Comparison of ENCODE assay signal across 19 cellular contexts in genomic region chr1:30551603-30552002, GRCh38.
DNase-seq lines count a peak whose midpoint lies in the region; ATAC-seq and TF ChIP-seq lines count a peak whose summit lies in the region.
"Had no signal": no experiment of that assay in that cellular context is flagged by ENCODE, and none has a peak within 500 bp of the region (broad histone marks: within the 10 kb centered on the region; RNA-seq: fewer than 3 reads in every experiment).

No MANE protein-coding gene starts in this region.

- H3K4me1 ChIP-seq in spleen = no peaks in the 10 kb centered on the region
- H3K4me1 ChIP-seq: A549; BLaER1 treated with 17β-estradiol and CSF1 and Interleukin-3, amounts not matched to agents 10 nM and 100 nM; Caco-2 had no signal

- no peaks in the 10 kb centered on the region for H3K36me3 ChIP-seq in spleen
- H3K36me3 ChIP-seq: BLaER1 treated with 17β-estradiol and CSF1 and Interleukin-3, amounts not matched to agents 10 nM and 100 nM had no signal

- H3K9me3 Mint-ChIP-seq in activated naive CD8-positive, alpha-beta T cell treated with anti-CD3 and anti-CD28 coated beads, Interleukin-2, amount 10 ng/mL, durations not matched to agents 7 days and 5 days = peaks cover 3% of the 10 kb centered on the region
- H3K9me3 Mint-ChIP-seq in activated naive CD8-positive, alpha-beta T cell treated with anti-CD3 and anti-CD28 coated beads for 36 hours = no peaks in the 10 kb centered on the region
- H3K9me3 Mint-ChIP-seq in activated T-cell treated with anti-CD3 and anti-CD28 coated beads, Interleukin-2, amount 50 U/mL, for 4 hours = peaks cover 6% of the 10 kb centered on the region

- peak overlapping the region; percentile 36 for H3K27ac Mint-ChIP-seq in activated naive CD8-positive, alpha-beta T cell treated with anti-CD3 and anti-CD28 coated beads, Interleukin-2, amount 10 ng/mL, durations not matched to agents 7 days and 5 days
- no peak overlapping the region for H3K27ac Mint-ChIP-seq in activated naive CD8-positive, alpha-beta T cell treated with anti-CD3 and anti-CD28 coated beads for 36 hours
- H3K27ac Mint-ChIP-seq: B cell; CD4-positive, alpha-beta T cell; CD8-positive, alpha-beta T cell had no signal

- intact Hi-C loops in spleen (cut with DNase I; ENCODE audit: low total_unique reads) = no loop called here

- ATAC-seq in activated naive CD8-positive, alpha-beta T cell treated with anti-CD3 and anti-CD28 coated beads, Interleukin-2, amount 10 ng/mL, durations not matched to agents 7 days and 5 days (ENCODE audit: low read depth) = no peak
- no peak for ATAC-seq in activated T-cell treated with anti-CD3 and anti-CD28 coated beads, Interleukin-2, amount 50 U/mL, for 4 hours
- ATAC-seq in HG02840 (IDR thresholded peaks at IDR 0.05; ENCODE audit: low FRiP score, unreplicated experiment) = no peak
- ATAC-seq: A549; CD8-positive, alpha-beta T cell had no signal

- no peaks in the 10 kb centered on the region for H3K4me1 Mint-ChIP-seq in activated naive CD8-positive, alpha-beta T cell treated with anti-CD3 and anti-CD28 coated beads, Interleukin-2, amount 10 ng/mL, durations not matched to agents 7 days and 5 days
- no peaks in the 10 kb centered on the region for H3K4me1 Mint-ChIP-seq in activated naive CD8-positive, alpha-beta T cell treated with anti-CD3 and anti-CD28 coated beads for 36 hours
- no peaks in the 10 kb centered on the region for H3K4me1 Mint-ChIP-seq in activated T-cell treated with anti-CD3 and anti-CD28 coated beads, Interleukin-2, amount 50 U/mL, for 4 hours (ENCODE audit: low read depth)
- H3K4me1 Mint-ChIP-seq: B cell had no signal

- H3K36me3 Mint-ChIP-seq in activated naive CD8-positive, alpha-beta T cell treated with anti-CD3 and anti-CD28 coated beads, Interleukin-2, amount 10 ng/mL, durations not matched to agents 7 days and 5 days = no peaks in the 10 kb centered on the region
- H3K36me3 Mint-ChIP-seq in activated naive CD8-positive, alpha-beta T cell treated with anti-CD3 and anti-CD28 coated beads for 36 hours = no peaks in the 10 kb centered on the region
- H3K36me3 Mint-ChIP-seq in activated T-cell treated with anti-CD3 and anti-CD28 coated beads, Interleukin-2, amount 50 U/mL, for 4 hours (ENCODE audit: insufficient read depth) = no peaks in the 10 kb centered on the region
- H3K36me3 Mint-ChIP-seq: CD8-positive, alpha-beta T cell had no signal

- no peaks in the 10 kb centered on the region for H3K27me3 Mint-ChIP-seq in activated naive CD8-positive, alpha-beta T cell treated with anti-CD3 and anti-CD28 coated beads, Interleukin-2, amount 10 ng/mL, durations not matched to agents 7 days and 5 days
- peaks cover 9% of the 10 kb centered on the region for H3K27me3 Mint-ChIP-seq in activated naive CD8-positive, alpha-beta T cell treated with anti-CD3 and anti-CD28 coated beads for 36 hours
- peaks cover 17% of the 10 kb centered on the region for H3K27me3 Mint-ChIP-seq in activated T-cell treated with anti-CD3 and anti-CD28 coated beads, Interleukin-2, amount 50 U/mL, for 4 hours (ENCODE audit: low read depth)

- peaks cover 0 to 35% (median 0%) of the 10 kb centered on the region in 7 donors for H3K27me3 ChIP-seq in spleen (replicated peaks in 1 of 7)
- H3K27me3 ChIP-seq: BLaER1 treated with 17β-estradiol and CSF1 and Interleukin-3, amounts not matched to agents 10 nM and 100 nM had no signal

- no peak for TF ChIP-seq CTCF in spleen (IDR thresholded peaks at IDR 0.05 in 8 of 11, conservative IDR thresholded peaks at IDR 0.05 in 3 of 11)

- WGBS in spleen, 5 donors = 68 to 93% (median 84%) methylated on average over 7 to 8 of the region's 8 CpGs

- no peak overlapping the region for H3K4me3 Mint-ChIP-seq in activated naive CD8-positive, alpha-beta T cell treated with anti-CD3 and anti-CD28 coated beads, Interleukin-2, amount 10 ng/mL, durations not matched to agents 7 days and 5 days
- H3K4me3 Mint-ChIP-seq in activated naive CD8-positive, alpha-beta T cell treated with anti-CD3 and anti-CD28 coated beads for 36 hours = no peak overlapping the region
- no peak overlapping the region for H3K4me3 Mint-ChIP-seq in activated T-cell treated with anti-CD3 and anti-CD28 coated beads, Interleukin-2, amount 50 U/mL, for 4 hours
- H3K4me3 Mint-ChIP-seq: B cell; CD4-positive, alpha-beta T cell; CD8-positive, alpha-beta T cell had no signal

- peaks cover 0 to 15% (median under 1%) of the 10 kb centered on the region in 8 donors for H3K9me3 ChIP-seq in spleen
- H3K9me3 ChIP-seq: A549, Caco-2 had no signal

- POLR2A ChIA-PET in activated naive CD8-positive, alpha-beta T cell treated with anti-CD3 and anti-CD28 coated beads, Interleukin-2, amount 10 ng/mL, durations not matched to agents 7 days and 5 days (lab: Charles Lee) = no interaction called here

- H3K27ac ChIP-seq in spleen = no peak overlapping the region
- H3K27ac ChIP-seq: 22Rv1; A549; BLaER1 treated with 17β-estradiol and CSF1 and Interleukin-3, amounts not matched to agents 10 nM and 100 nM; C4-2B had no signal

- no peak for DNase-seq in activated naive CD8-positive, alpha-beta T cell treated with anti-CD3 and anti-CD28 coated beads, Interleukin-2, amount 10 ng/mL, durations not matched to agents 7 days and 5 days
- no peak for DNase-seq in activated naive CD8-positive, alpha-beta T cell treated with anti-CD3 and anti-CD28 coated beads for 36 hours
- DNase-seq in mesenteric fat pad (ENCODE audit: low spot score) = peak; percentile 68
- DNase-seq in spleen = peak; percentile 47
- no peak for DNase-seq in activated T-cell treated with anti-CD3 and anti-CD28 coated beads, Interleukin-2, amount 50 U/mL, for 4 hours
- DNase-seq in NAMALWA (ENCODE audit: low spot score) = no peak
- DNase-seq: AML-193; Caco-2; Calu3; CD4-positive, alpha-beta T cell; CD8-positive, alpha-beta T cell; DMS79 treated with DMSO at 0.1 percent for 48 hours; GF-D8 had no signal

- no peak for TF ChIP-seq POLR2A in spleen (IDR thresholded peaks at IDR 0.05)

- no peak overlapping the region for H3K4me3 ChIP-seq in spleen
- H3K4me3 ChIP-seq: A549; BLaER1 treated with 17β-estradiol and CSF1 and Interleukin-3, amounts not matched to agents 10 nM and 100 nM had no signal

Comparison
In these comparisons a context has a peak if more than half of its experiments do, and no peak if none do; other contexts are left out.
1. DNase-seq: peak in mesenteric fat pad (single experiment) and spleen (single experiment); none in activated naive CD8-positive, alpha-beta T cell treated with anti-CD3 and anti-CD28 coated beads, Interleukin-2, amount 10 ng/mL, durations not matched to agents 7 days and 5 days (single experiment), activated naive CD8-positive, alpha-beta T cell treated with anti-CD3 and anti-CD28 coated beads for 36 hours (single experiment), activated T-cell treated with anti-CD3 and anti-CD28 coated beads, Interleukin-2, amount 50 U/mL, for 4 hours (single experiment) and NAMALWA (single experiment).